Comparison of ENCODE assay signal across 8 cellular contexts in the genomic region with DNA sequence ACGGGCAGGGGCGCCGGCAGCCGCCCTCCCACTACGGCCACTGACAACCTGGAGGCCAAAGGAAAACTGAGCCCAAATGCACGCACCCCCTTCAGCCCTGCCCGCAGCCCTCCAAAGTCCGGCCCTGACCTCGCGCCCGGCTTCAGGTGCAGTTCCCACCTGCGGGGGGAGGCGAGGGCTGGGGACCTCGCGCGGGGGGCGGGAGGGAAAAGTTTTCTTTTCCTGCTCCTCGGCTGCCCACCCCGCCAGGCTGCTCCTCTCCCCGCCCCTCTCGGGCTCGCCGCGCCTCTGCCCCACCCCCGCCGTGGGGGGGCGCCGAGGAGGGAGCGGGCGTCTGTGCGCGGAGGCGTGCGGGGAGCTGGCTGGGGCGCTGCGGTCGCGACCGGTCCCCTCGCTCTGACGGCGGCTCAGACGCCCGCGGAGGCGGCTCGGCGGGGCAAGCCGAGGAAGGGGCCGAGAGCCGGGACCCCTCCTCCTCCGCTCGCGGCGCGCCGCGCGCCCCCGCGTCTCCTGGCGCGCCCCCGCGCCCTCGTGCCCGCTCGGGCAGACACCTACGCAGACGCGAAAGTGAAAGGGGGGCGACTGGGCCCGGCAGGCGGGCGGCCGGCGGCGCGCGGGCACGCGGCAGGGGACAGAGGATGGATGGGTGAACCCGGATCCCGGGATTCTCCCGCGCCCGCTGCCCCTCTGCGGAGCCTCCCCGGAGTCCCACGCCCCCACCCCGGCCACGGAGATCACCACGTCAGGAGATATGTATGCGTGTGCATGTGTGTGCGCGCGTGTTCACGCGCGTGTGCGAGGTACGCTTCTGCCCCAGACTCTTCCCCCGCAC. TPM values are rescaled to one million over a fixed set of nuclear protein-coding genes. Genes with fewer than 3 reads are reported as not detected.
DNase-seq lines count a peak whose midpoint lies in the region; ATAC-seq and TF ChIP-seq lines count a peak whose summit lies in the region.

No MANE protein-coding gene starts in this region.

- H3K9me3 ChIP-seq in HUES64 (ENCODE audit: insufficient read depth, low read depth, low read length): no peaks in the 10 kb centered on the region
- no peaks in the 10 kb centered on the region for H3K9me3 ChIP-seq in endocrine pancreas (ENCODE audit: control insufficient read depth, low read length)
- H3K9me3 ChIP-seq in mucosa of descending colon: no peaks in the 10 kb centered on the region

- peak; percentile 6 for TF ChIP-seq CTCF in mucosa of descending colon (IDR thresholded peaks at IDR 0.05)

- H3K27me3 ChIP-seq in HUES64 (ENCODE audit: insufficient read depth, low read length) (peaks cover 72% of the 10 kb centered on the region), endocrine pancreas (ENCODE audit: control insufficient read depth, insufficient read depth, low read length) (no peaks in the 10 kb centered on the region)

- no peak overlapping the region for H3K9ac ChIP-seq in HUES64 (ENCODE audit: low read depth, low read length)
- peak overlapping the region; percentile 33 for H3K9ac ChIP-seq in endocrine pancreas (ENCODE audit: control insufficient read depth, insufficient read depth, low read length)

- H3K4me1 ChIP-seq in HUES64 (ENCODE audit: insufficient read depth, low read length) (peaks cover 13% of the 10 kb centered on the region), endocrine pancreas (ENCODE audit: control insufficient read depth, insufficient read depth, low read length) (peaks cover 19% of the 10 kb centered on the region), mucosa of descending colon (ENCODE audit: low read depth) (peaks cover 8% of the 10 kb centered on the region)

- under 1% methylated on average over 94 of the region's 103 CpGs for WGBS in HUES64

- H3K36me3 ChIP-seq in HUES64 (ENCODE audit: insufficient read depth, low read length): no peaks in the 10 kb centered on the region
- no peaks in the 10 kb centered on the region for H3K36me3 ChIP-seq in endocrine pancreas (ENCODE audit: control insufficient read depth, insufficient read depth, low read length)
- H3K36me3 ChIP-seq in mucosa of descending colon (ENCODE audit: low read depth): peaks cover 4% of the 10 kb centered on the region

- peak; percentile 75 for DNase-seq in GM03348 (ENCODE audit: low spot score)
- DNase-seq in activated CD8-positive, alpha-beta memory T cell treated with anti-CD3 and anti-CD28 coated beads for 4 hours (ENCODE audit: low read depth in 2 of 2): peak; percentile 50 to 60
- peak; percentile 78 to 88 (median 85) for DNase-seq in mucosa of descending colon
- peak; percentile 48 to 61 for DNase-seq in stimulated activated CD8-positive, alpha-beta memory T cell treated with anti-CD3 and anti-CD28 coated beads, Interleukin-2, amount 100 ng/mL, for 1 hour (ENCODE audit: low read depth in 2 of 2)
- DNase-seq in COLO829 (ENCODE audit: low spot score): no peak

- H3K4me3 ChIP-seq in HUES64 (ENCODE audit: low read length) (peak overlapping the region; percentile 66), endocrine pancreas (ENCODE audit: control insufficient read depth, insufficient read depth, low read length) (peak overlapping the region; percentile 69), mucosa of descending colon (peak overlapping the region; percentile 90)

- no peak overlapping the region for H3K27ac ChIP-seq in HUES64 (ENCODE audit: low read depth, low read length)

- peak; percentile 55 for ATAC-seq in mucosa of descending colon
- ATAC-seq in GM21367 (IDR thresholded peaks at IDR 0.05; ENCODE audit: unreplicated experiment): no peak

- intact Hi-C loops in mucosa of descending colon (cut with DNase I, micrococcal nuclease): no loop called here

RNA-seq across cellular contexts. Expression of gene NR3C2, which starts 3.1 kb away (rescaled TPM):
- polyA plus RNA-seq in HUES64 (2013, experiment 1 of 2): 0.70 TPM
- 0.57 TPM for polyA plus RNA-seq in HUES64 (2013, experiment 2 of 2)
- 100 to 1,000 TPM in 2 of 3 donors, 10 to 100 TPM in 1; 86.5 to 205 (median 108) TPM for total RNA-seq in mucosa of descending colon
